ENCODE assay signal across 1 cellular context in the genomic region with DNA sequence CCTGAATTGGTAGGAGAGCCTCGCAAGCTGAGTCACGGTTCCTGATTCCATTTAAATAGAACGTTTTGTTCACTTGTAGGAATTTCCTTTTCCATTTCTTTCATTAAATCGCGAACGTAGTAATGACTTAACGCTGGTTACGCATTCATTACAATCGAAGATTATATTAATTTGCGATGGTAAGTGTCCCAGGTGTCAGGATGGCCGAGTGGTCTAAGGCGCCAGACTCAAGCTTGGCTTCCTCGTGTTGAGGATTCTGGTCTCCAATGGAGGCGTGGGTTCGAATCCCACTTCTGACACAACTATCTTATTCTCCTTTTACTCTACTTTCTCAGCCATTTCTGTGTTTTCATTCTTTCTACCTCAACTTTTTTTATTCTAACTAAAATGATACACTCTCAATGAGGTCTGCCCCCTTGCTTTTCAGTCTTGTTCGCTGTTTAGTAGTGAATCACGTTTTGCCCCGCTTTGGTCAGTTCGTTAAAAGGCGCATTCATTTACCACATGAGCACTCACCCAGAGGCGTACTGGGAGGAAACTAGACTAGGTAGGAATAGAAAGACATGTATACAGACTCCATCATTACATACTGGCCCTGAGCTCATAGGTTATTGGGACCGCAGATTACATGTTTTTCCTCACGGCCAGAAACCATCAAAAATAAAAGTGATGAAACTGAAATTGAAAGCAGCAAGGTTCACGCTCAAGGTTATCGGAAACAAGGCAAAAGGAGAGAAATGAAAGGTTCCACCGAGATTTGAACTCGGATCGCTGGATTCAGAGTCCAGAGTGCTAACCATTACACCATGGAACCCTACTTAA.
A peak's percentile ranks its signal among the peaks of the same experiment; 100 is the strongest.
TF ChIP-seq lines count a peak whose summit lies in the region.

No MANE protein-coding gene starts in this region.

TF ChIP-seq in liver, 16 proteins besides CTCF, POLR2A, EP300 and RAD21 (continued from another document):
- TF ChIP-seq, protein P1, sequence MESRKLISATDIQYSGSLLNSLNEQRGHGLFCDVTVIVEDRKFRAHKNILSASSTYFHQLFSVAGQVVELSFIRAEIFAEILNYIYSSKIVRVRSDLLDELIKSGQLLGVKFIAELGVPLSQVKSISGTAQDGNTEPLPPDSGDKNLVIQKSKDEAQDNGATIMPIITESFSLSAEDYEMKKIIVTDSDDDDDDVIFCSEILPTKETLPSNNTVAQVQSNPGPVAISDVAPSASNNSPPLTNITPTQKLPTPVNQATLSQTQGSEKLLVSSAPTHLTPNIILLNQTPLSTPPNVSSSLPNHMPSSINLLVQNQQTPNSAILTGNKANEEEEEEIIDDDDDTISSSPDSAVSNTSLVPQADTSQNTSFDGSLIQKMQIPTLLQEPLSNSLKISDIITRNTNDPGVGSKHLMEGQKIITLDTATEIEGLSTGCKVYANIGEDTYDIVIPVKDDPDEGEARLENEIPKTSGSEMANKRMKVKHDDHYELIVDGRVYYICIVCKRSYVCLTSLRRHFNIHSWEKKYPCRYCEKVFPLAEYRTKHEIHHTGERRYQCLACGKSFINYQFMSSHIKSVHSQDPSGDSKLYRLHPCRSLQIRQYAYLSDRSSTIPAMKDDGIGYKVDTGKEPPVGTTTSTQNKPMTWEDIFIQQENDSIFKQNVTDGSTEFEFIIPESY (IDR thresholded peaks at IDR 0.05) = peak; percentile 39
- TF ChIP-seq SP1 (IDR thresholded peaks at IDR 0.05) (peak; percentile 52), NR2F2 (IDR thresholded peaks at IDR 0.05) (peak; percentile 60), HNF4G (IDR thresholded peaks at IDR 0.05) (peak; percentile 49)
